8 cellular contexts compared by ENCODE assay signal in genomic region chr2:102449370-102449974, GRCh38. TPM values are rescaled to one million over a fixed set of nuclear protein-coding genes. Genes with fewer than 3 reads are reported as not detected.
DNase-seq lines count a peak whose midpoint lies in the region; FAIRE-seq and TF ChIP-seq lines count a peak whose summit lies in the region.

No MANE protein-coding gene starts in this region.

- peak; percentile 83 for TF ChIP-seq RAD21 in H1 (IDR thresholded peaks at IDR 0.05 in 1 of 2, conservative IDR thresholded peaks at IDR 0.05 in 1 of 2; ENCODE audit: low read depth in 2 of 2, low read length in 2 of 2)

- no peak overlapping the region for H3K4me3 Mint-ChIP-seq in nephron

- H2BK120ac ChIP-seq in H1 (replicated peaks; ENCODE audit: low read depth, low read length) = no peak overlapping the region

- H3K79me1 ChIP-seq in H1 (ENCODE audit: low read depth, low read length) = no peaks in the 10 kb centered on the region

- H3K4me1 Mint-ChIP-seq in nephron = no peaks in the 10 kb centered on the region

- no peak overlapping the region for H3K14ac ChIP-seq in H1 (ENCODE audit: insufficient read length)

- no peak overlapping the region for H2BK15ac ChIP-seq in H1 (ENCODE audit: low read length)

- DNase-seq in NCI-H1694 (lab: John Stamatoyannopoulos, UW) (peak; percentile 15), NCI-H1694 treated with DMSO at 0.1 percent for 48 hours (lab: John Stamatoyannopoulos, UW) (no peak), NCI-H345 (lab: John Stamatoyannopoulos, UW) (peak; percentile 21), H1 (ENCODE audit: low read depth in 1 of 2, low spot score in 2 of 2) (peak in 1 of 2 experiments; percentile 62), thyroid gland (peak; percentile 40 to 55), NCI-H1436 treated with DMSO at 0.1 percent for 48 hours (lab: John Stamatoyannopoulos, UW) (no peak)
- peak; percentile 75 to 81 for DNase-seq in activated CD4-positive, alpha-beta T cell treated with anti-CD3 and anti-CD28 coated beads, Interleukin-2, amount 50 U/mL, for 48 hours

- H3K4me2 ChIP-seq in H1 (ENCODE audit: insufficient read depth in 1 of 2, low read depth in 2 of 2, low read length in 2 of 2) = no peak overlapping the region

- no peak overlapping the region for H4K5ac ChIP-seq in H1 (ENCODE audit: insufficient read length, low read depth, low read length)

- TF ChIP-seq POLR2A in H1 (IDR thresholded peaks at IDR 0.05; ENCODE audit: control extremely low read depth in 1 of 2, low read depth in 2 of 2, low read length in 2 of 2) = no peak
- TF ChIP-seq POLR2A in thyroid gland (IDR thresholded peaks at IDR 0.05) = no peak

- H3K27me3 Mint-ChIP-seq in nephron (ENCODE audit: low read depth) = peaks cover 4% of the 10 kb centered on the region

- H3K9ac ChIP-seq in H1 (replicated peaks in 1 of 4; ENCODE audit: extremely low read depth in 1 of 4, low read depth in 3 of 4, low read length in 3 of 4) = no peak overlapping the region

- intact Hi-C loops in thyroid gland (cut with DNase I) = loop anchor here (10.0 kb wide), 2 partner anchors 195 to 425 kb away; no protein-coding TSS in a partner anchor

- no peak overlapping the region for H3K4ac ChIP-seq in H1 (replicated peaks; ENCODE audit: insufficient read length, low read depth, low read length)

- H2BK12ac ChIP-seq in H1 (ENCODE audit: low read depth, low read length) = no peak overlapping the region

- FAIRE-seq in H1 (lab: Jason Lieb, UNC) = no peak

- H4K8ac ChIP-seq in H1 (ENCODE audit: extremely low read depth, insufficient read depth, low read length) = no peak overlapping the region

- H3K79me2 ChIP-seq in H1 (ENCODE audit: control insufficient read depth in 1 of 2, insufficient read depth in 2 of 2, low read length in 2 of 2) = no peaks in the 10 kb centered on the region

- H3K23me2 ChIP-seq in H1 (ENCODE audit: low read depth, low read length) = no peaks in the 10 kb centered on the region

- no peak overlapping the region for H3K4me3 ChIP-seq in H1 (ENCODE audit: extremely low read depth in 1 of 4, insufficient read depth in 2 of 4, low read depth in 3 of 4, low read length in 4 of 4)
- H3K4me3 ChIP-seq in thyroid gland (replicated peaks in 1 of 3) = no peak overlapping the region

- no peak overlapping the region for H3K27ac Mint-ChIP-seq in nephron

- no peak overlapping the region for H3K23ac ChIP-seq in H1 (ENCODE audit: insufficient read length)

- no peaks in the 10 kb centered on the region for H3K36me3 Mint-ChIP-seq in nephron (ENCODE audit: low read depth)

- POLR2A ChIA-PET in H1 (lab: Charles Lee; ENCODE audit: partially characterized antibody) = no interaction called here

- no peak overlapping the region for H2BK20ac ChIP-seq in H1 (ENCODE audit: low read length)

- no peak overlapping the region for H2BK5ac ChIP-seq in H1 (ENCODE audit: low read depth, low read length)

- CTCF ChIA-PET in H1 (lab: Charles Lee; ENCODE audit: partially characterized antibody) = interaction anchor here (0.6 to 3.3 kb wide), 14 partner anchors 10 to 429 kb away, joined by 3 to 24 read pairs (median 4); no protein-coding TSS in a partner anchor

- 0% methylated on average over 1 of the region's 1 CpG; no CpG with 5 or more reads in 1 of the 2 experiments for WGBS in H1 (ENCODE audit: extremely low coverage in 1 of 2, insufficient coverage in 1 of 2, insufficient read length in 1 of 2, insufficient replicate concordance in 2 of 2, low coverage in 1 of 2, low lambda C conversion rate in 2 of 2, missing lambda C conversion rate in 1 of 2), 2 experiments
- WGBS in thyroid gland, 2 donors = 0 to 3% methylated on average over 1 of the region's 1 CpG

- no peak overlapping the region for H3K56ac ChIP-seq in H1 (replicated peaks; ENCODE audit: insufficient read length, low read depth, low read length)

- H3K18ac ChIP-seq in H1 (ENCODE audit: extremely low read depth, low read length) = no peak overlapping the region

- no peaks in the 10 kb centered on the region; a peak in 1 of 4 replicates for H3K9me3 ChIP-seq in H1 (ENCODE audit: insufficient read depth in 2 of 2, low read depth in 1 of 2, low read length in 1 of 2)
- H3K9me3 ChIP-seq in thyroid gland = no peaks in the 10 kb centered on the region

- H3K9me3 Mint-ChIP-seq in nephron = peaks cover 7% of the 10 kb centered on the region

- H3K27ac ChIP-seq in H1 (ENCODE audit: low read depth, low read length) (no peak overlapping the region), thyroid gland (no peak overlapping the region)

- peak in 2 of 3 experiments; percentile 54 to 59; a peak in 3 of 4 replicates for TF ChIP-seq CTCF in H1 (IDR thresholded peaks at IDR 0.05; ENCODE audit: control extremely low read depth in 1 of 3, insufficient read depth in 1 of 3, low read depth in 1 of 3, low read length in 3 of 3)
- TF ChIP-seq CTCF in nephron (IDR thresholded peaks at IDR 0.05; ENCODE audit: unreplicated experiment in 3 of 3) = peak; percentile 66 to 73 (median 67)
- TF ChIP-seq CTCF in thyroid gland (IDR thresholded peaks at IDR 0.05) = peak; percentile 24 to 74 (median 58)

- no peaks in the 10 kb centered on the region for H3K27me3 ChIP-seq in H1 (replicated peaks in 1 of 4; ENCODE audit: control insufficient read depth in 3 of 4, extremely low read depth in 1 of 4, insufficient read depth in 3 of 4, low read length in 3 of 4)
- no peaks in the 10 kb centered on the region for H3K27me3 ChIP-seq in thyroid gland

- H2AK5ac ChIP-seq in H1 (ENCODE audit: low read depth, low read length) = no peak overlapping the region

- H3K36me3 ChIP-seq in H1 (ENCODE audit: control insufficient read depth in 2 of 4, insufficient read depth in 4 of 4, low read length in 3 of 4) (no peaks in the 10 kb centered on the region), thyroid gland (no peaks in the 10 kb centered on the region)

- no peak for TF ChIP-seq EP300 in H1 (IDR thresholded peaks at IDR 0.05; ENCODE audit: borderline replicate concordance in 1 of 2, low read depth in 2 of 2, low read length in 2 of 2)

- no peak overlapping the region for H2AFZ ChIP-seq in H1 (ENCODE audit: low read length)

- H4K91ac ChIP-seq in H1 (replicated peaks; ENCODE audit: insufficient read length, low read length) = no peak overlapping the region

- no peaks in the 10 kb centered on the region for H4K20me1 ChIP-seq in H1 (replicated peaks in 1 of 2; ENCODE audit: control insufficient read depth in 1 of 2, insufficient read depth in 2 of 2, low read length in 2 of 2)

- H3K4me1 ChIP-seq in H1 (replicated peaks in 1 of 4; ENCODE audit: control insufficient read depth in 3 of 4, insufficient read depth in 4 of 4, low read length in 3 of 4) (no peaks in the 10 kb centered on the region), thyroid gland (no peaks in the 10 kb centered on the region)

TF ChIP-seq in H1, 55 proteins besides CTCF, POLR2A, EP300 and RAD21:
- TF ChIP-seq TCF12 (IDR thresholded peaks at IDR 0.05; ENCODE audit: low read depth, low read length) (no peak), BCL11A (IDR thresholded peaks at IDR 0.05; ENCODE audit: low read depth in 2 of 2, low read length in 2 of 2) (no peak), GABPA (IDR thresholded peaks at IDR 0.05; ENCODE audit: borderline replicate concordance, insufficient read depth, low read length) (no peak), HDAC2 (IDR thresholded peaks at IDR 0.05; ENCODE audit: borderline replicate concordance in 1 of 2, low read depth in 2 of 2, low read length in 2 of 2) (no peak), TBP (IDR thresholded peaks at IDR 0.05; ENCODE audit: low read depth, low read length) (no peak), MAFK (IDR thresholded peaks at IDR 0.05; ENCODE audit: low read depth, low read length) (no peak), KDM1A (IDR thresholded peaks at IDR 0.05; ENCODE audit: borderline replicate concordance, low read length) (no peak), BRCA1 (IDR thresholded peaks at IDR 0.05; ENCODE audit: low read depth, low read length) (no peak), NRF1 (IDR thresholded peaks at IDR 0.05; ENCODE audit: low read depth, low read length) (no peak), RFX5 (IDR thresholded peaks at IDR 0.05; ENCODE audit: borderline replicate concordance, low read depth, low read length) (no peak), SP4 (IDR thresholded peaks at IDR 0.05; ENCODE audit: low read length) (no peak), CHD2 (IDR thresholded peaks at IDR 0.05; ENCODE audit: low read length) (no peak), SAP30 (IDR thresholded peaks at IDR 0.05; ENCODE audit: insufficient read depth, insufficient replicate concordance, low read length) (no peak), FOSL1 (IDR thresholded peaks at IDR 0.05; ENCODE audit: insufficient read depth, low read depth, low read length) (no peak), SIN3A (conservative IDR thresholded peaks at IDR 0.05 in 1 of 2, IDR thresholded peaks at IDR 0.05 in 1 of 2; ENCODE audit: low read depth in 1 of 2, low read length in 2 of 2) (no peak), GTF2F1 (IDR thresholded peaks at IDR 0.05; ENCODE audit: borderline replicate concordance, low read depth, low read length) (no peak), TAF7 (optimal IDR thresholded peaks at IDR 0.05; ENCODE audit: borderline replicate concordance, low read depth, low read length) (no peak), YY1 (IDR thresholded peaks at IDR 0.05; ENCODE audit: low read depth, low read length) (no peak)

RNA-seq across cellular contexts. Expression of gene SLC9A4, which starts 23.6 kb away (rescaled TPM):
- not detected in 2 replicates for total RNA-seq in H1 (2021; fragmentation: NEBNext Ultra II Directional; extraction: Animal tissue kit (Norgen Biotek cat#: 25700))
- not detected in 2 replicates for polyA plus RNA-seq in H1 (2011; rRNA removed)
- not detected for polyA plus RNA-seq in H1 (2011; cell fraction: cytosol; rRNA removed)
- polyA plus RNA-seq in H1 (2011; cell fraction: nucleus; rRNA removed) = not detected
- not detected in 4 replicates for polyA plus RNA-seq in H1 (2012, experiment 1 of 2)
- not detected for polyA plus RNA-seq in H1 (2012, experiment 2 of 2)
- not detected for polyA plus RNA-seq in H1 (2013, experiment 1 of 2)
- polyA plus RNA-seq in H1 (2013, experiment 2 of 2) = not detected
- polyA minus RNA-seq in H1 (2011; rRNA and poly(A)+ RNA removed) = not detected in 2 replicates
- not detected for polyA minus RNA-seq in H1 (2011; cell fraction: cytosol; rRNA and poly(A)+ RNA removed)
- not detected for polyA minus RNA-seq in H1 (2011; cell fraction: nucleus; rRNA and poly(A)+ RNA removed)
- total RNA-seq in thyroid gland = not detected

RNA-seq across cellular contexts. Expression of gene IL18RAP, which starts 26.5 kb away (rescaled TPM):
- not detected in 2 replicates for total RNA-seq in H1 (2021; fragmentation: NEBNext Ultra II Directional; extraction: Animal tissue kit (Norgen Biotek cat#: 25700))
- not detected in 2 replicates for polyA plus RNA-seq in H1 (2011; rRNA removed)
- polyA plus RNA-seq in H1 (2011; cell fraction: cytosol; rRNA removed) = not detected
- polyA plus RNA-seq in H1 (2011; cell fraction: nucleus; rRNA removed) = not detected
- polyA plus RNA-seq in H1 (2012, experiment 1 of 2) = 0.05 TPM in 1 of 4 replicates, not detected in the others
- polyA plus RNA-seq in H1 (2012, experiment 2 of 2) = not detected
- not detected for polyA plus RNA-seq in H1 (2013, experiment 1 of 2)
- not detected for polyA plus RNA-seq in H1 (2013, experiment 2 of 2)
- not detected in 2 replicates for polyA minus RNA-seq in H1 (2011; rRNA and poly(A)+ RNA removed)
- polyA minus RNA-seq in H1 (2011; cell fraction: cytosol; rRNA and poly(A)+ RNA removed) = not detected
- not detected for polyA minus RNA-seq in H1 (2011; cell fraction: nucleus; rRNA and poly(A)+ RNA removed)
- total RNA-seq in thyroid gland = 1 to 10 TPM; 1.6 to 3.1 (median 2.8) TPM

Comparison
In these comparisons a context has a peak if more than half of its experiments do, and no peak if none do; other contexts are left out.
1. DNase-seq: peak in NCI-H1694 (single experiment), NCI-H345 (single experiment), activated CD4-positive, alpha-beta T cell treated with anti-CD3 and anti-CD28 coated beads, Interleukin-2, amount 50 U/mL, for 48 hours (2 of 2) and thyroid gland (2 of 2); none in NCI-H1694 treated with DMSO at 0.1 percent for 48 hours (single experiment) and NCI-H1436 treated with DMSO at 0.1 percent for 48 hours (single experiment).
2. Peak in every context shown above with its lines, with median percentiles within 50 percentile points of each other: CTCF ChIP-seq.